Comparison of ENCODE assay signal across 18 cellular contexts in genomic region chr6:129239825-129240491, GRCh38.
DNase-seq lines count a peak whose midpoint lies in the region; ATAC-seq, FAIRE-seq and TF ChIP-seq lines count a peak whose summit lies in the region.
"Had no signal": no experiment of that assay in that cellular context is flagged by ENCODE, and none has a peak within 500 bp of the region (broad histone marks: within the 10 kb centered on the region; RNA-seq: fewer than 3 reads in every experiment).

No MANE protein-coding gene starts in this region.

- TF ChIP-seq CTCF in PC-3 (conservative IDR thresholded peaks at IDR 0.05; ENCODE audit: low read depth, low read length): no peak
- no peak for TF ChIP-seq CTCF in RWPE2 (IDR thresholded peaks at IDR 0.05; ENCODE audit: poor library complexity, severe bottlenecking)
- TF ChIP-seq CTCF in epithelial cell of esophagus (IDR thresholded peaks at IDR 0.05; ENCODE audit: insufficient read depth, low read depth, low read length, missing control alignments): no peak
- no peak for TF ChIP-seq CTCF in keratinocyte (optimal IDR thresholded peaks at IDR 0.05 in 1 of 3, IDR thresholded peaks at IDR 0.05 in 1 of 3, conservative IDR thresholded peaks at IDR 0.05 in 1 of 3; ENCODE audit: extremely low read depth in 1 of 3, insufficient read depth in 2 of 3, low read length in 3 of 3)
- TF ChIP-seq CTCF in HepG2 (CRISPR knock-in tag; IDR thresholded peaks at IDR 0.05): no peak
- no peak for TF ChIP-seq CTCF in GM13976 (IDR thresholded peaks at IDR 0.05; ENCODE audit: borderline replicate concordance, control extremely low read depth, extremely low read depth, insufficient read depth, missing control alignments)

- DNase-seq in PC-3 (peak; percentile 2), RWPE2 (ENCODE audit: low spot score) (no peak), epithelial cell of esophagus (ENCODE audit: low read depth) (peak; percentile 90), keratinocyte (ENCODE audit: low read depth, low spot score) (peak; percentile 19), NCI-H1092 treated with DMSO at 0.1 percent for 48 hours (lab: John Stamatoyannopoulos, UW) (no peak), HepG2 (ENCODE audit: low spot score) (no peak), NK-92 (lab: John Stamatoyannopoulos, UW; ENCODE audit: unreplicated experiment) (no peak), GM13976 (ENCODE audit: low spot score) (no peak)
- DNase-seq: CD8-positive, alpha-beta T cell; DMS 273 treated with DMSO at 0.1 percent for 48 hours; DMS53; DND-41; EL; H9 had no signal

- POLR2A ChIA-PET in PC-3 (lab: Charles Lee; ENCODE audit: unreplicated experiment) (no interaction called here), HepG2 (lab: Yijun Ruan, JAX) (no interaction called here)

- H3F3A ChIP-seq in PC-3 (ENCODE audit: low read length, unreplicated experiment): no peaks in the 10 kb centered on the region

- ATAC-seq in PC-3 (no peak), RWPE2 (ENCODE audit: low read depth) (peak; percentile 96), HepG2 (no peak)
- ATAC-seq: CD8-positive, alpha-beta T cell; GM12878 had no signal

- H3K9me1 ChIP-seq in keratinocyte (ENCODE audit: control insufficient read depth, extremely low read depth, insufficient read depth, low read length): no peaks in the 10 kb centered on the region

- H2AFZ ChIP-seq in PC-3 (ENCODE audit: low read length) (no peak overlapping the region), keratinocyte (ENCODE audit: control insufficient read depth, low read length) (peak overlapping the region; percentile 51), HepG2 (ENCODE audit: low read length) (no peak overlapping the region)

- H3K27ac ChIP-seq in PC-3 (ENCODE audit: low read length) (no peak overlapping the region), RWPE2 (ENCODE audit: poor library complexity, severe bottlenecking) (peak overlapping the region; percentile 21), keratinocyte (ENCODE audit: control insufficient read depth, insufficient read depth, low read length) (no peak overlapping the region), HepG2 (ENCODE audit: extremely low read length, insufficient read depth, low read length) (no peak overlapping the region)
- H3K27ac ChIP-seq: BLaER1 treated with 17β-estradiol and CSF1 and Interleukin-3, amounts not matched to agents 10 nM and 100 nM had no signal

- BruUV-seq in PC-3 (replicated peaks; lab: Mats Ljungman, UMichigan) (no TSS peak), HepG2 (replicated peaks; lab: Mats Ljungman, UMichigan) (no TSS peak)

- TF ChIP-seq POLR2A in HepG2 (IDR thresholded peaks at IDR 0.05; ENCODE audit: insufficient read depth in 1 of 2, low read depth in 2 of 2, low read length in 2 of 2): no peak

- no peak overlapping the region for H3K9ac ChIP-seq in PC-3 (ENCODE audit: low read length)
- no peak overlapping the region for H3K9ac ChIP-seq in keratinocyte (ENCODE audit: control insufficient read depth, extremely low read depth, insufficient read depth, low read length)
- no peak overlapping the region for H3K9ac ChIP-seq in HepG2 (ENCODE audit: insufficient read depth, low read depth, low read length)
- H3K9ac ChIP-seq: BLaER1 treated with 17β-estradiol and CSF1 and Interleukin-3, amounts not matched to agents 10 nM and 100 nM had no signal

- H3K36me3 ChIP-seq in PC-3 (ENCODE audit: low read depth, low read length) (no peaks in the 10 kb centered on the region), RWPE2 (ENCODE audit: low read depth) (no peaks in the 10 kb centered on the region), keratinocyte (ENCODE audit: control insufficient read depth in 2 of 2, extremely low read depth in 1 of 2, insufficient read depth in 2 of 2, low read length in 2 of 2) (no peaks in the 10 kb centered on the region), HepG2 (replicated peaks in 1 of 2; ENCODE audit: control insufficient read depth in 1 of 2, insufficient read depth in 2 of 2, low read length in 2 of 2) (no peaks in the 10 kb centered on the region)
- H3K36me3 ChIP-seq: BLaER1 treated with 17β-estradiol and CSF1 and Interleukin-3, amounts not matched to agents 10 nM and 100 nM had no signal

- no peak overlapping the region for H3K4me2 ChIP-seq in PC-3 (ENCODE audit: low read length)
- peak overlapping the region; percentile 50 for H3K4me2 ChIP-seq in keratinocyte (ENCODE audit: control insufficient read depth, extremely low read depth, insufficient read depth, low read depth, low read length)
- H3K4me2 ChIP-seq in HepG2 (ENCODE audit: low read depth, low read length): no peak overlapping the region
- H3K4me2 ChIP-seq: BLaER1 treated with 17β-estradiol and CSF1 and Interleukin-3, amounts not matched to agents 10 nM and 100 nM had no signal

- in situ Hi-C loops in HepG2 (cut with HindIII; ENCODE audit: extremely low pct_ligation_motif_present, low pct_unique_long_range_greater_than_20kb): loop anchor here (10.0 kb wide), 1 partner anchor 435 kb away; no protein-coding TSS in a partner anchor
- in situ Hi-C loops in GM13976 (cut with MboI; ENCODE audit: low sequenced_read_pairs, unreplicated experiment): no loop called here

- intact Hi-C loops in PC-3 (cut with micrococcal nuclease): no loop called here
- intact Hi-C loops in HepG2 (cut with micrococcal nuclease; ENCODE audit: unreplicated experiment): no loop called here

- H3K4me3 ChIP-seq in PC-3 (ENCODE audit: low read length) (no peak overlapping the region), RWPE2 (ENCODE audit: severe bottlenecking) (no peak overlapping the region), epithelial cell of esophagus (ENCODE audit: low read length) (no peak overlapping the region), keratinocyte (ENCODE audit: control insufficient read depth in 2 of 3, extremely low read depth in 1 of 3, insufficient read depth in 2 of 3, low read depth in 1 of 3, low read length in 3 of 3) (no peak overlapping the region), HepG2 (replicated peaks in 1 of 3; ENCODE audit: insufficient read depth in 1 of 3, low read depth in 2 of 3, low read length in 3 of 3) (no peak overlapping the region)
- H3K4me3 ChIP-seq: BLaER1 treated with 17β-estradiol and CSF1 and Interleukin-3, amounts not matched to agents 10 nM and 100 nM; GM12878 had no signal

- CTCF ChIA-PET in PC-3 (lab: Charles Lee) (no interaction called here), HepG2 (lab: Yijun Ruan, JAX; ENCODE audit: low intra/inter-chr PET ratio, low total read pairs) (no interaction called here)

- no peak for TF ChIP-seq RAD21 in HepG2 (CRISPR knock-in tag; IDR thresholded peaks at IDR 0.05)

- TF ChIP-seq EP300 in HepG2 (IDR thresholded peaks at IDR 0.05; ENCODE audit: low read depth in 2 of 2, low read length in 2 of 2) (no peak), HepG2 (CRISPR knock-in tag; IDR thresholded peaks at IDR 0.05; ENCODE audit: borderline replicate concordance) (no peak)

- FAIRE-seq in keratinocyte (lab: Jason Lieb, UNC) (peak; percentile 84), HepG2 (lab: Jason Lieb, UNC) (no peak)
- FAIRE-seq: GM12878, GM19239, H1 had no signal

- dilution Hi-C loops in keratinocyte (cut with MboI; ENCODE audit: extremely low pct_ligation_motif_present, low sequenced_read_pairs): no loop called here

- H3K9me2 ChIP-seq in PC-3 (replicated peaks; ENCODE audit: low read length): no peaks in the 10 kb centered on the region

- H3K27me3 ChIP-seq in PC-3 (ENCODE audit: low read length): no peaks in the 10 kb centered on the region
- H3K27me3 ChIP-seq in RWPE2 (ENCODE audit: insufficient read depth, poor library complexity, severe bottlenecking): no peaks in the 10 kb centered on the region
- H3K27me3 ChIP-seq in keratinocyte (ENCODE audit: control insufficient read depth, extremely low read depth, insufficient read depth, low read length): no peaks in the 10 kb centered on the region
- no peaks in the 10 kb centered on the region for H3K27me3 ChIP-seq in HepG2 (ENCODE audit: control insufficient read depth in 1 of 2, insufficient read depth in 2 of 2, low read length in 2 of 2)
- H3K27me3 ChIP-seq: BLaER1 treated with 17β-estradiol and CSF1 and Interleukin-3, amounts not matched to agents 10 nM and 100 nM had no signal

- H3K79me2 ChIP-seq in PC-3 (ENCODE audit: low read length) (no peaks in the 10 kb centered on the region), keratinocyte (ENCODE audit: control insufficient read depth, insufficient read depth, low read length) (no peaks in the 10 kb centered on the region), HepG2 (ENCODE audit: insufficient read depth, low read length) (no peaks in the 10 kb centered on the region)

- H3K4me1 ChIP-seq in PC-3 (ENCODE audit: insufficient read depth, low read length) (no peaks in the 10 kb centered on the region), RWPE2 (ENCODE audit: insufficient read depth, poor library complexity, severe bottlenecking) (no peaks in the 10 kb centered on the region), keratinocyte (ENCODE audit: control insufficient read depth, extremely low read depth, insufficient read depth, low read length) (peaks cover 12% of the 10 kb centered on the region), HepG2 (ENCODE audit: insufficient read depth, low read length) (no peaks in the 10 kb centered on the region)

- WGBS in HepG2 (ENCODE audit: low lambda C conversion rate): 21% methylated on average over 10 of the region's 10 CpGs

- H3K9me3 ChIP-seq in PC-3 (ENCODE audit: low read length) (no peaks in the 10 kb centered on the region), RWPE2 (ENCODE audit: severe bottlenecking) (no peaks in the 10 kb centered on the region), keratinocyte (ENCODE audit: control insufficient read depth, low read depth, low read length) (no peaks in the 10 kb centered on the region), HepG2 (ENCODE audit: low read length) (no peaks in the 10 kb centered on the region)
- H3K9me3 ChIP-seq: BLaER1 treated with 17β-estradiol and CSF1 and Interleukin-3, amounts not matched to agents 10 nM and 100 nM had no signal

- H4K20me1 ChIP-seq in PC-3 (ENCODE audit: low read length) (no peaks in the 10 kb centered on the region), keratinocyte (ENCODE audit: control insufficient read depth, extremely low read depth, insufficient read depth, low read length) (no peaks in the 10 kb centered on the region), HepG2 (ENCODE audit: insufficient read depth, low read length) (no peaks in the 10 kb centered on the region)
- H4K20me1 ChIP-seq: BLaER1 treated with 17β-estradiol and CSF1 and Interleukin-3, amounts not matched to agents 10 nM and 100 nM had no signal

TF ChIP-seq in HepG2, 621 proteins besides CTCF, POLR2A, EP300 and RAD21 (continues in another document):
- TF ChIP-seq FIP1L1 (IDR thresholded peaks at IDR 0.05; ENCODE audit: borderline replicate concordance, insufficient read depth, low read depth, low read length) (no peak), ZNF691 (CRISPR knock-in tag; IDR thresholded peaks at IDR 0.05; ENCODE audit: borderline replicate concordance, low read depth) (no peak), RARG (CRISPR knock-in tag; IDR thresholded peaks at IDR 0.05; ENCODE audit: low read depth) (no peak)

Comparison
In these comparisons a context has a peak if more than half of its experiments do, and no peak if none do; other contexts are left out.
1. DNase-seq: peak in PC-3 (single experiment), epithelial cell of esophagus (single experiment) and keratinocyte (single experiment); none in RWPE2 (single experiment), NCI-H1092 treated with DMSO at 0.1 percent for 48 hours (single experiment), HepG2 (single experiment), NK-92 (single experiment) and GM13976 (single experiment).